8 cellular contexts compared by ENCODE assay signal in the genomic region with DNA sequence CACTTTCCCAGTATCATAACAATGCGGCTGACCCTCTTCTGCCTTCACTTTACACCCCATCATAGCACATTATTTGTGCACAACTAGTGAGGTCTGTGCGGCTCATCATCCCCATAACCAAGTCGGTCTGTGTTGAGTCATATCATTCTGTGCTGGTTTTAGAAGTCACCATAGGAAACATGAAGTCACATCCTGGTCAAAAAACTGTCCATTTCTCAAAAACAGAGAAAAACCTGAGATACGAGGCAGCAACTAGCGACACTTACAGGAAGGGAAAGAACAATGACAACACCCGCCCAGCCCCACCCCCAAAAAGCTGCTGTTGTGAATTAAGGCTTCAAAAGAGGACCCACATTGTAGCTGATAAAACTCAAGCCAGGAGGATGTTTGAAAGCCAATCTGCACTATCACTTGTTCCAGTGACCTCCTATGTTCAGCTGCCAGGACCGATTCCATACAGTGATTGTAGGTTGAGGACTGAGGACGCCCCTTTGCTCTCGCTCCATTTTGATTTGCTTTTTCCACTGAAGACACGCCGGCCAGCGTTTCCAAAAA.
DNase-seq lines count a peak whose midpoint lies in the region; ATAC-seq and FAIRE-seq lines count a peak whose summit lies in the region.

No MANE protein-coding gene starts in this region.

- DNase-seq in GM18507 (ENCODE audit: extremely low spot score, insufficient read length, low read depth) (peak; percentile 62), RKO (ENCODE audit: low spot score) (peak; percentile 27), HT-29 (ENCODE audit: low spot score) (no peak), DMS 273 (lab: John Stamatoyannopoulos, UW; ENCODE audit: unreplicated experiment) (no peak), cerebellar nuclear complex (lab: John Stamatoyannopoulos, UW) (no peak)
- peak in 1 of 2 donors; percentile 49 for DNase-seq in central memory CD8-positive, alpha-beta T cell (ENCODE audit: low spot score in 2 of 2)
- peak; percentile 44 to 58 for DNase-seq in stimulated activated CD8-positive, alpha-beta memory T cell treated with anti-CD3 and anti-CD28 coated beads, Interleukin-15, amount 100 ng/mL, for 48 hours (ENCODE audit: low read depth in 2 of 2)

- peak overlapping the region; percentile 71 for H3K4me3 Mint-ChIP-seq in central memory CD8-positive, alpha-beta T cell

- peak overlapping the region; percentile 100 for H3K27ac Mint-ChIP-seq in central memory CD8-positive, alpha-beta T cell (ENCODE audit: low read depth)

- ATAC-seq in GM21786 (IDR thresholded peaks at IDR 0.05; ENCODE audit: unreplicated experiment): peak; percentile 95
- peak; percentile 86 for ATAC-seq in central memory CD8-positive, alpha-beta T cell (replicated peaks; ENCODE audit: extremely low read depth, poor library complexity, severe bottlenecking)

- FAIRE-seq in GM18507 (lab: Jason Lieb, UNC): peak; percentile 97

- H3K9me3 Mint-ChIP-seq in central memory CD8-positive, alpha-beta T cell: no peaks in the 10 kb centered on the region

- peaks cover 33% of the 10 kb centered on the region for H3K4me1 Mint-ChIP-seq in central memory CD8-positive, alpha-beta T cell

- no peaks in the 10 kb centered on the region for H3K27me3 Mint-ChIP-seq in central memory CD8-positive, alpha-beta T cell

- peaks cover 21% of the 10 kb centered on the region for H3K36me3 Mint-ChIP-seq in central memory CD8-positive, alpha-beta T cell (ENCODE audit: insufficient read depth)

Comparison
In these comparisons a context has a peak if more than half of its experiments do, and no peak if none do; other contexts are left out.
1. DNase-seq: peak in GM18507 (single experiment), RKO (single experiment) and stimulated activated CD8-positive, alpha-beta memory T cell treated with anti-CD3 and anti-CD28 coated beads, Interleukin-15, amount 100 ng/mL, for 48 hours (2 of 2); none in HT-29 (single experiment), DMS 273 (single experiment) and cerebellar nuclear complex (0 of 2).